ENCODE assay signal across 1 cellular context in genomic region chr16:89722392-89723278, GRCh38.
TF ChIP-seq lines count a peak whose summit lies in the region.

No MANE protein-coding gene starts in this region.

TF ChIP-seq in HepG2, 621 proteins besides CTCF, POLR2A, EP300 and RAD21 (continued from another document and continues in another):
- TF ChIP-seq FOXO4 (CRISPR knock-in tag; conservative IDR thresholded peaks at IDR 0.05) (no peak), MXD3 (CRISPR knock-in tag; IDR thresholded peaks at IDR 0.05) (no peak), GTF3A (CRISPR knock-in tag; conservative IDR thresholded peaks at IDR 0.05) (no peak), ZNF558 (CRISPR knock-in tag; IDR thresholded peaks at IDR 0.05; ENCODE audit: borderline replicate concordance) (no peak), GMEB2 (CRISPR knock-in tag; IDR thresholded peaks at IDR 0.05; ENCODE audit: low read depth) (no peak), HOXA9 (CRISPR knock-in tag; IDR thresholded peaks at IDR 0.05; ENCODE audit: borderline replicate concordance) (0 out of 2 replicates have a peak, but pooled peaks have one; percentile 31), ZNF747 (CRISPR knock-in tag; IDR thresholded peaks at IDR 0.05; ENCODE audit: borderline replicate concordance) (no peak), THYN1 (CRISPR knock-in tag; IDR thresholded peaks at IDR 0.05; ENCODE audit: borderline replicate concordance, low read depth) (no peak), BCLAF1 (IDR thresholded peaks at IDR 0.05) (no peak), ZKSCAN5 (CRISPR knock-in tag; IDR thresholded peaks at IDR 0.05) (no peak), ARNT2 (CRISPR knock-in tag; IDR thresholded peaks at IDR 0.05; ENCODE audit: low read depth) (no peak), POLR2AphosphoS2 (IDR thresholded peaks at IDR 0.05; ENCODE audit: low read depth, low read length) (no peak), SMAD3 (CRISPR knock-in tag; IDR thresholded peaks at IDR 0.05) (no peak), NFRKB (IDR thresholded peaks at IDR 0.05) (no peak), PRMT3 (CRISPR knock-in tag; IDR thresholded peaks at IDR 0.05; ENCODE audit: borderline replicate concordance, low read depth) (no peak), CEBPB (IDR thresholded peaks at IDR 0.05; ENCODE audit: borderline replicate concordance, low read depth, low read length) (no peak), HES4 (CRISPR knock-in tag; IDR thresholded peaks at IDR 0.05; ENCODE audit: borderline replicate concordance) (0 out of 2 replicates have a peak, but pooled peaks have one; percentile 41), THAP7 (CRISPR knock-in tag; IDR thresholded peaks at IDR 0.05) (no peak), ZSCAN20 (CRISPR knock-in tag; IDR thresholded peaks at IDR 0.05; ENCODE audit: borderline replicate concordance) (no peak), ZNF576 (CRISPR knock-in tag; IDR thresholded peaks at IDR 0.05) (no peak), ZNF138 (CRISPR knock-in tag; IDR thresholded peaks at IDR 0.05; ENCODE audit: low read depth) (no peak), MTA1 (CRISPR knock-in tag; IDR thresholded peaks at IDR 0.05; ENCODE audit: borderline replicate concordance) (no peak), ZNF616 (CRISPR knock-in tag; IDR thresholded peaks at IDR 0.05; ENCODE audit: low read depth) (no peak), ZSCAN21 (CRISPR knock-in tag; IDR thresholded peaks at IDR 0.05; ENCODE audit: borderline replicate concordance) (no peak), ZEB1 (IDR thresholded peaks at IDR 0.05; ENCODE audit: insufficient replicate concordance, low read depth) (no peak), ZNF704 (CRISPR knock-in tag; IDR thresholded peaks at IDR 0.05; ENCODE audit: borderline replicate concordance) (no peak), PHF5A (CRISPR knock-in tag; IDR thresholded peaks at IDR 0.05; ENCODE audit: low read depth, unreplicated experiment) (no peak), ZNF235 (CRISPR knock-in tag; IDR thresholded peaks at IDR 0.05; ENCODE audit: borderline replicate concordance) (no peak), KLF11 (CRISPR knock-in tag; IDR thresholded peaks at IDR 0.05) (no peak), HMG20A (CRISPR knock-in tag; IDR thresholded peaks at IDR 0.05; ENCODE audit: borderline replicate concordance) (no peak), PCBP1 (IDR thresholded peaks at IDR 0.05; ENCODE audit: borderline replicate concordance, low read depth, low read length) (no peak), ZHX2 (IDR thresholded peaks at IDR 0.05; ENCODE audit: low read depth) (no peak), ZHX2 (CRISPR knock-in tag; IDR thresholded peaks at IDR 0.05; ENCODE audit: borderline replicate concordance) (no peak), NFAT5 (CRISPR knock-in tag; IDR thresholded peaks at IDR 0.05) (no peak), TRAFD1 (CRISPR knock-in tag; IDR thresholded peaks at IDR 0.05; ENCODE audit: borderline replicate concordance) (no peak), HDAC2 (CRISPR knock-in tag; IDR thresholded peaks at IDR 0.05) (no peak), PAX8 (CRISPR knock-in tag; IDR thresholded peaks at IDR 0.05; ENCODE audit: borderline replicate concordance) (no peak), ZNF24 (IDR thresholded peaks at IDR 0.05) (no peak), HNRNPLL (IDR thresholded peaks at IDR 0.05; ENCODE audit: low read depth, low read length, poor library complexity, severe bottlenecking) (no peak), IKZF4 (CRISPR knock-in tag; IDR thresholded peaks at IDR 0.05; ENCODE audit: borderline replicate concordance, low read depth, not compliant biosample characterization) (no peak)
